ENCODE assay signal across 1 cellular context in genomic region chr6:26043389-26044139, GRCh38.
TF ChIP-seq lines count a peak whose summit lies in the region.

No MANE protein-coding gene starts in this region.

TF ChIP-seq in GM12878, 131 proteins besides CTCF, POLR2A, EP300 and RAD21 (continued from another document):
- TF ChIP-seq, protein P1, sequence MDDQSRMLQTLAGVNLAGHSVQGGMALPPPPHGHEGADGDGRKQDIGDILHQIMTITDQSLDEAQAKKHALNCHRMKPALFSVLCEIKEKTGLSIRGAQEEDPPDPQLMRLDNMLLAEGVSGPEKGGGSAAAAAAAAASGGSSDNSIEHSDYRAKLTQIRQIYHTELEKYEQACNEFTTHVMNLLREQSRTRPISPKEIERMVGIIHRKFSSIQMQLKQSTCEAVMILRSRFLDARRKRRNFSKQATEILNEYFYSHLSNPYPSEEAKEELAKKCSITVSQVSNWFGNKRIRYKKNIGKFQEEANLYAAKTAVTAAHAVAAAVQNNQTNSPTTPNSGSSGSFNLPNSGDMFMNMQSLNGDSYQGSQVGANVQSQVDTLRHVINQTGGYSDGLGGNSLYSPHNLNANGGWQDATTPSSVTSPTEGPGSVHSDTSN (IDR thresholded peaks at IDR 0.05; ENCODE audit: insufficient replicate concordance, low read depth, low read length): peak; percentile 58
- TF ChIP-seq FOS (IDR thresholded peaks at IDR 0.05; ENCODE audit: borderline replicate concordance, extremely low read depth, insufficient read length) (peak; percentile 61), ZZZ3 (IDR thresholded peaks at IDR 0.05; ENCODE audit: control insufficient read depth, insufficient read length, low read depth) (no peak), ATF7 (IDR thresholded peaks at IDR 0.05; ENCODE audit: low read depth) (peak; percentile 29), MTA2 (IDR thresholded peaks at IDR 0.05; ENCODE audit: low read depth) (0 out of 2 replicates have a peak, but pooled peaks have one; percentile 9), IKZF2 (IDR thresholded peaks at IDR 0.05) (no peak; a peak in 1 of 4 replicates), SIN3A (IDR thresholded peaks at IDR 0.05; ENCODE audit: low read depth, low read length) (0 out of 2 replicates have a peak, but pooled peaks have one; percentile 51), NFIC (IDR thresholded peaks at IDR 0.05; ENCODE audit: low read depth, low read length) (peak; percentile 71), ZSCAN29 (IDR thresholded peaks at IDR 0.05) (no peak), NBN (IDR thresholded peaks at IDR 0.05) (peak; percentile 24), GATAD2B (conservative IDR thresholded peaks at IDR 0.05; ENCODE audit: low read depth) (no peak), NR2F1 (conservative IDR thresholded peaks at IDR 0.05) (no peak), TAF1 (IDR thresholded peaks at IDR 0.05; ENCODE audit: borderline replicate concordance, low read depth, low read length) (peak; percentile 46; the same call in 1 of the 2 replicates), ZNF274 (IDR thresholded peaks at IDR 0.05; ENCODE audit: insufficient read depth, insufficient read length) (no peak), GABPA (IDR thresholded peaks at IDR 0.05; ENCODE audit: low read depth) (no peak), RB1 (IDR thresholded peaks at IDR 0.05; ENCODE audit: borderline replicate concordance) (no peak), BRCA1 (IDR thresholded peaks at IDR 0.05; ENCODE audit: low read depth, low read length) (no peak), POLR2AphosphoS2 (IDR thresholded peaks at IDR 0.05; ENCODE audit: low read depth, low read length) (peak; percentile 85), SMAD1 (IDR thresholded peaks at IDR 0.05; ENCODE audit: low read depth, partially characterized antibody) (peak; percentile 61), SRF (IDR thresholded peaks at IDR 0.05; ENCODE audit: low read depth in 2 of 2, low read length in 2 of 2) (no peak), CHD2 (IDR thresholded peaks at IDR 0.05; ENCODE audit: borderline replicate concordance, low read depth, low read length) (peak; percentile 58; the same call in 1 of the 2 replicates), MXI1 (IDR thresholded peaks at IDR 0.05; ENCODE audit: low read depth, low read length) (peak; percentile 53; the same call in 1 of the 2 replicates), MYC (IDR thresholded peaks at IDR 0.05; ENCODE audit: insufficient read depth, insufficient read length, insufficient replicate concordance, low read length, severe bottlenecking) (no peak), POU2F2 (IDR thresholded peaks at IDR 0.05; ENCODE audit: borderline replicate concordance, low read depth, low read length) (peak; percentile 97), CREM (IDR thresholded peaks at IDR 0.05; ENCODE audit: low read depth) (peak; percentile 50; the same call in 1 of the 2 replicates), RFX5 (IDR thresholded peaks at IDR 0.05; ENCODE audit: low read depth, low read length) (0 out of 2 replicates have a peak, but pooled peaks have one; percentile 59), STAT3 (IDR thresholded peaks at IDR 0.05; ENCODE audit: low read depth, low read length) (peak; percentile 53; the same call in 1 of the 2 replicates), EED (IDR thresholded peaks at IDR 0.05; ENCODE audit: low read depth) (0 out of 2 replicates have a peak, but pooled peaks have one; percentile 5), STAT1 (conservative IDR thresholded peaks at IDR 0.05) (0 out of 2 replicates have a peak, but pooled peaks have one; percentile 35), PML (IDR thresholded peaks at IDR 0.05; ENCODE audit: low read length) (peak; percentile 91), EZH2 (IDR thresholded peaks at IDR 0.05; ENCODE audit: borderline replicate concordance, control insufficient read depth, low read depth, low read length) (no peak), CBFB (IDR thresholded peaks at IDR 0.05; ENCODE audit: low read depth) (peak; percentile 18; the same call in 1 of the 2 replicates), LARP7 (IDR thresholded peaks at IDR 0.05) (peak; percentile 51; the same call in 1 of the 2 replicates), FOXM1 (IDR thresholded peaks at IDR 0.05; ENCODE audit: low read depth, low read length) (peak; percentile 70; the same call in 1 of the 2 replicates), CBX5 (IDR thresholded peaks at IDR 0.05; ENCODE audit: low read depth) (0 out of 2 replicates have a peak, but pooled peaks have one; percentile 20), SIX5 (IDR thresholded peaks at IDR 0.05; ENCODE audit: low read depth, low read length, severe bottlenecking) (no peak), CHD1 (IDR thresholded peaks at IDR 0.05; ENCODE audit: low read depth, low read length) (peak; percentile 86; the same call in 1 of the 2 replicates), TARDBP (IDR thresholded peaks at IDR 0.05; ENCODE audit: borderline replicate concordance) (no peak), EGR1 (IDR thresholded peaks at IDR 0.05; ENCODE audit: borderline replicate concordance in 1 of 2, low read depth in 2 of 2, low read length in 2 of 2) (0 out of 3 replicates have a peak, but pooled peaks of 1 of the 2 experiments have one; percentile 3), ZNF384 (IDR thresholded peaks at IDR 0.05; ENCODE audit: borderline replicate concordance, low read depth, low read length) (no peak), ZBTB33 (IDR thresholded peaks at IDR 0.05) (no peak), DPF2 (IDR thresholded peaks at IDR 0.05) (no peak), SMAD5 (IDR thresholded peaks at IDR 0.05; ENCODE audit: low read depth) (peak; percentile 86)
- TF ChIP-seq, protein P2, sequence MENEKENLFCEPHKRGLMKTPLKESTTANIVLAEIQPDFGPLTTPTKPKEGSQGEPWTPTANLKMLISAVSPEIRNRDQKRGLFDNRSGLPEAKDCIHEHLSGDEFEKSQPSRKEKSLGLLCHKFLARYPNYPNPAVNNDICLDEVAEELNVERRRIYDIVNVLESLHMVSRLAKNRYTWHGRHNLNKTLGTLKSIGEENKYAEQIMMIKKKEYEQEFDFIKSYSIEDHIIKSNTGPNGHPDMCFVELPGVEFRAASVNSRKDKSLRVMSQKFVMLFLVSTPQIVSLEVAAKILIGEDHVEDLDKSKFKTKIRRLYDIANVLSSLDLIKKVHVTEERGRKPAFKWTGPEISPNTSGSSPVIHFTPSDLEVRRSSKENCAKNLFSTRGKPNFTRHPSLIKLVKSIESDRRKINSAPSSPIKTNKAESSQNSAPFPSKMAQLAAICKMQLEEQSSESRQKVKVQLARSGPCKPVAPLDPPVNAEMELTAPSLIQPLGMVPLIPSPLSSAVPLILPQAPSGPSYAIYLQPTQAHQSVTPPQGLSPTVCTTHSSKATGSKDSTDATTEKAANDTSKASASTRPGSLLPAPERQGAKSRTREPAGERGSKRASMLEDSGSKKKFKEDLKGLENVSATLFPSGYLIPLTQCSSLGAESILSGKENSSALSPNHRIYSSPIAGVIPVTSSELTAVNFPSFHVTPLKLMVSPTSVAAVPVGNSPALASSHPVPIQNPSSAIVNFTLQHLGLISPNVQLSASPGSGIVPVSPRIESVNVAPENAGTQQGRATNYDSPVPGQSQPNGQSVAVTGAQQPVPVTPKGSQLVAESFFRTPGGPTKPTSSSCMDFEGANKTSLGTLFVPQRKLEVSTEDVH (IDR thresholded peaks at IDR 0.05; ENCODE audit: low read depth, partially characterized antibody): no peak
- TF ChIP-seq, protein P3, sequence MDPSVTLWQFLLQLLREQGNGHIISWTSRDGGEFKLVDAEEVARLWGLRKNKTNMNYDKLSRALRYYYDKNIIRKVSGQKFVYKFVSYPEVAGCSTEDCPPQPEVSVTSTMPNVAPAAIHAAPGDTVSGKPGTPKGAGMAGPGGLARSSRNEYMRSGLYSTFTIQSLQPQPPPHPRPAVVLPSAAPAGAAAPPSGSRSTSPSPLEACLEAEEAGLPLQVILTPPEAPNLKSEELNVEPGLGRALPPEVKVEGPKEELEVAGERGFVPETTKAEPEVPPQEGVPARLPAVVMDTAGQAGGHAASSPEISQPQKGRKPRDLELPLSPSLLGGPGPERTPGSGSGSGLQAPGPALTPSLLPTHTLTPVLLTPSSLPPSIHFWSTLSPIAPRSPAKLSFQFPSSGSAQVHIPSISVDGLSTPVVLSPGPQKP (IDR thresholded peaks at IDR 0.05; ENCODE audit: low read depth, low read length): no peak
- TF ChIP-seq, protein P4, sequence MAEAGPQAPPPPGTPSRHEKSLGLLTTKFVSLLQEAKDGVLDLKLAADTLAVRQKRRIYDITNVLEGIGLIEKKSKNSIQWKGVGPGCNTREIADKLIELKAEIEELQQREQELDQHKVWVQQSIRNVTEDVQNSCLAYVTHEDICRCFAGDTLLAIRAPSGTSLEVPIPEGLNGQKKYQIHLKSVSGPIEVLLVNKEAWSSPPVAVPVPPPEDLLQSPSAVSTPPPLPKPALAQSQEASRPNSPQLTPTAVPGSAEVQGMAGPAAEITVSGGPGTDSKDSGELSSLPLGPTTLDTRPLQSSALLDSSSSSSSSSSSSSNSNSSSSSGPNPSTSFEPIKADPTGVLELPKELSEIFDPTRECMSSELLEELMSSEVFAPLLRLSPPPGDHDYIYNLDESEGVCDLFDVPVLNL (IDR thresholded peaks at IDR 0.05; ENCODE audit: low read depth, low read length): no peak
